In the genomic region with DNA sequence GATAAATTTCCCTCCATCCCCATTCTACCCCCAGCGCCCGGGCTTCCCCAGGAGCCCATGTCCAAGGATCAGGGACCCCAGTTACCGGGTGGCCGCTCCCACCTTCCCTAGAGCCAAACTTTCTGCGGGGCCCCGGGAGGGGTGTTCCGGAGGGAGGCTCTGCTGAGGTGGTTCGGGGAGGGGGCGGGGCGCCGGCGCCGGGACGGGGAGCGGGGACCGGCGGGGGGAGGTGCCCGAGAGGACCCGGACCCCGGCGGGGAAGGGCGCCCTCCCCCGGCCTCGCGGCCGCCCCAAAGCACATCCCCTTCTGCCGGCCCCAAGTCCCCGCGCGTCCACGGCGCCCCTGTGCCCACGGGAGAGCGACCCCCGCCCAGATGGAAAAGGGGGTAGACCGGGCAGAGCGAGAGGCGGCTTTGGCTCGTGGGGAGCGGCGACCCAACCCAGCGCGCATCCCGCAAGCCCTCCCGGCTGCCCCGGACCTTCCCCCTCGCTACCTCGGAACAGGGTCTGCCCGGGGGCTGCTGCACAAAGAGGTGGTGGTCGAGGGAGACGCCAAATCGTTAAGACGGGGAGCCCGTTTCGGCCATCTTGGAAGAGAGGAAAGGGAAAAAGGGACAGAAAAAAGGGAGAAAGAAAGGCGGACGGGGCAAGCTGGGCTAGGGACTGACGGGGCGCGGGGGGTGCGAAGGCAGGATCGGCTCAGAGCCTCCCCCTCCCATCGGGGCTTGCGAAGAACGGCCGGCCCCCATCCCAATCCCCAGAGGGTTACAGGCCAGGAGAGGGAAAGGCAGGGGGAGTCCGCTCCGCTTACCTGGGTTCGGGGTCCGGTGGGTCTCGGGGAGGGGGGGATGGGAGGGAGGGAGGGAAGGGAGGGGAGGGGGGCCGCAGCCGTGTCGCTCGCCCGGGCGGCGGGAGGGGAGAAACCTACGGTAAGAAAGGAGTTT, we compare ENCODE assay signal across 1 cellular context.
TF ChIP-seq lines count a peak whose summit lies in the region.

No MANE protein-coding gene starts in this region.

TF ChIP-seq in HepG2, 621 proteins besides CTCF, POLR2A, EP300 and RAD21 (continued from another document and continues in another):
- TF ChIP-seq FOXC1 (CRISPR knock-in tag; IDR thresholded peaks at IDR 0.05; ENCODE audit: borderline replicate concordance) (peak; percentile 70), NPAS2 (CRISPR knock-in tag; IDR thresholded peaks at IDR 0.05; ENCODE audit: borderline replicate concordance) (no peak), SALL2 (CRISPR knock-in tag; IDR thresholded peaks at IDR 0.05) (peak; percentile 7; the same call in 1 of the 2 replicates), MTF1 (CRISPR knock-in tag; IDR thresholded peaks at IDR 0.05) (no peak), RBFOX2 (IDR thresholded peaks at IDR 0.05; ENCODE audit: low read depth, low read length) (peak; percentile 85), ONECUT2 (CRISPR knock-in tag; IDR thresholded peaks at IDR 0.05) (no peak), KDM2A (CRISPR knock-in tag; IDR thresholded peaks at IDR 0.05; ENCODE audit: borderline replicate concordance, low read depth) (peak; percentile 48; the same call in 1 of the 2 replicates), NAIF1 (CRISPR knock-in tag; IDR thresholded peaks at IDR 0.05; ENCODE audit: borderline replicate concordance) (no peak), NR1H2 (CRISPR knock-in tag; IDR thresholded peaks at IDR 0.05; ENCODE audit: borderline replicate concordance, low read depth) (0 out of 2 replicates have a peak, but pooled peaks have one; percentile 14), DR1 (CRISPR knock-in tag; IDR thresholded peaks at IDR 0.05) (no peak), REXO4 (CRISPR knock-in tag; IDR thresholded peaks at IDR 0.05; ENCODE audit: borderline replicate concordance) (0 out of 2 replicates have a peak, but pooled peaks have one; percentile 39), GLI4 (CRISPR knock-in tag; IDR thresholded peaks at IDR 0.05; ENCODE audit: borderline replicate concordance) (no peak), ZNF891 (CRISPR knock-in tag; IDR thresholded peaks at IDR 0.05) (no peak), MBNL3 (CRISPR knock-in tag; conservative IDR thresholded peaks at IDR 0.05) (no peak), SAP130 (CRISPR knock-in tag; IDR thresholded peaks at IDR 0.05; ENCODE audit: low read depth) (peak; percentile 76), GZF1 (CRISPR knock-in tag; IDR thresholded peaks at IDR 0.05) (0 out of 2 replicates have a peak, but pooled peaks have one; percentile 63), RARA (CRISPR knock-in tag; IDR thresholded peaks at IDR 0.05) (no peak), KLF13 (CRISPR knock-in tag; IDR thresholded peaks at IDR 0.05) (0 out of 2 replicates have a peak, but pooled peaks have one; percentile 29), RFX5 (IDR thresholded peaks at IDR 0.05; ENCODE audit: low read depth, low read length) (no peak), ZNF572 (CRISPR knock-in tag; IDR thresholded peaks at IDR 0.05) (no peak), ZNF205 (CRISPR knock-in tag; IDR thresholded peaks at IDR 0.05) (no peak), ZBTB1 (CRISPR knock-in tag; IDR thresholded peaks at IDR 0.05; ENCODE audit: borderline replicate concordance) (no peak), TEAD3 (CRISPR knock-in tag; optimal IDR thresholded peaks at IDR 0.05; ENCODE audit: borderline replicate concordance) (peak; percentile 26), ZNF331 (CRISPR knock-in tag; IDR thresholded peaks at IDR 0.05) (peak; percentile 34; the same call in 1 of the 2 replicates), ZMYM3 (CRISPR knock-in tag; IDR thresholded peaks at IDR 0.05) (no peak), PRMT3 (CRISPR knock-in tag; IDR thresholded peaks at IDR 0.05; ENCODE audit: borderline replicate concordance, low read depth) (no peak)
- TF ChIP-seq, protein P1, sequence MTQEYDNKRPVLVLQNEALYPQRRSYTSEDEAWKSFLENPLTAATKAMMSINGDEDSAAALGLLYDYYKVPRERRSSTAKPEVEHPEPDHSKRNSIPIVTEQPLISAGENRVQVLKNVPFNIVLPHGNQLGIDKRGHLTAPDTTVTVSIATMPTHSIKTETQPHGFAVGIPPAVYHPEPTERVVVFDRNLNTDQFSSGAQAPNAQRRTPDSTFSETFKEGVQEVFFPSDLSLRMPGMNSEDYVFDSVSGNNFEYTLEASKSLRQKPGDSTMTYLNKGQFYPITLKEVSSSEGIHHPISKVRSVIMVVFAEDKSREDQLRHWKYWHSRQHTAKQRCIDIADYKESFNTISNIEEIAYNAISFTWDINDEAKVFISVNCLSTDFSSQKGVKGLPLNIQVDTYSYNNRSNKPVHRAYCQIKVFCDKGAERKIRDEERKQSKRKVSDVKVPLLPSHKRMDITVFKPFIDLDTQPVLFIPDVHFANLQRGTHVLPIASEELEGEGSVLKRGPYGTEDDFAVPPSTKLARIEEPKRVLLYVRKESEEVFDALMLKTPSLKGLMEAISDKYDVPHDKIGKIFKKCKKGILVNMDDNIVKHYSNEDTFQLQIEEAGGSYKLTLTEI (CRISPR knock-in tag; conservative IDR thresholded peaks at IDR 0.05): no peak
- TF ChIP-seq, protein P2, sequence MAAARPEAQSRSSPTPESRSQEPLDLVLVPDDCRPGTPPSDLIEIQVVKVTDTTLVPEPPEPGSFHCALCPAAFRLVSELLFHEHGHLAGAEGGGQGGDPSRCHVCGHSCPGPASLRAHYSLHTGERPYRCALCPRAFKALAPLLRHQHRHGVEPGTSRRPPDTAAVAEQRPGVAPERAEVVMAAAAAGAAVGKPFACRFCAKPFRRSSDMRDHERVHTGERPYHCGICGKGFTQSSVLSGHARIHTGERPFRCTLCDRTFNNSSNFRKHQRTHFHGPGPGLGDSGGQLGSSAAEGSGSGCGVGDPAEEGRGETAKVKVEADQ (CRISPR knock-in tag; IDR thresholded peaks at IDR 0.05; ENCODE audit: borderline replicate concordance): peak; percentile 74; the same call in 1 of the 2 replicates
- TF ChIP-seq, protein P3, sequence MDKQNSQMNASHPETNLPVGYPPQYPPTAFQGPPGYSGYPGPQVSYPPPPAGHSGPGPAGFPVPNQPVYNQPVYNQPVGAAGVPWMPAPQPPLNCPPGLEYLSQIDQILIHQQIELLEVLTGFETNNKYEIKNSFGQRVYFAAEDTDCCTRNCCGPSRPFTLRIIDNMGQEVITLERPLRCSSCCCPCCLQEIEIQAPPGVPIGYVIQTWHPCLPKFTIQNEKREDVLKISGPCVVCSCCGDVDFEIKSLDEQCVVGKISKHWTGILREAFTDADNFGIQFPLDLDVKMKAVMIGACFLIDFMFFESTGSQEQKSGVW (CRISPR knock-in tag; IDR thresholded peaks at IDR 0.05; ENCODE audit: borderline replicate concordance): no peak
- TF ChIP-seq, protein P4, sequence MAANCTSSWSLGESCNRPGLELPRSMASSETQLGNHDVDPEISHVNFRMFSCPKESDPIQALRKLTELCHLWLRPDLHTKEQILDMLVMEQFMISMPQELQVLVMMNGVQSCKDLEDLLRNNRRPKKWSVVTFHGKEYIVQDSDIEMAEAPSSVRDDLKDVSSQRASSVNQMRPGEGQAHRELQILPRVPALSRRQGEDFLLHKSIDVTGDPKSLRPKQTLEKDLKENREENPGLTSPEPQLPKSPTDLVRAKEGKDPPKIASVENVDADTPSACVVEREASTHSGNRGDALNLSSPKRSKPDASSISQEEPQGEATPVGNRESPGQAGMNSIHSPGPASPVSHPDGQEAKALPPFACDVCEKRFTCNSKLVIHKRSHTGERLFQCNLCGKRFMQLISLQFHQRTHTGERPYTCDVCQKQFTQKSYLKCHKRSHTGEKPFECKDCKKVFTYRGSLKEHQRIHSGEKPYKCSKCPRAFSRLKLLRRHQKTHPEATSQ (CRISPR knock-in tag; IDR thresholded peaks at IDR 0.05; ENCODE audit: borderline replicate concordance): no peak
- TF ChIP-seq, protein P5, sequence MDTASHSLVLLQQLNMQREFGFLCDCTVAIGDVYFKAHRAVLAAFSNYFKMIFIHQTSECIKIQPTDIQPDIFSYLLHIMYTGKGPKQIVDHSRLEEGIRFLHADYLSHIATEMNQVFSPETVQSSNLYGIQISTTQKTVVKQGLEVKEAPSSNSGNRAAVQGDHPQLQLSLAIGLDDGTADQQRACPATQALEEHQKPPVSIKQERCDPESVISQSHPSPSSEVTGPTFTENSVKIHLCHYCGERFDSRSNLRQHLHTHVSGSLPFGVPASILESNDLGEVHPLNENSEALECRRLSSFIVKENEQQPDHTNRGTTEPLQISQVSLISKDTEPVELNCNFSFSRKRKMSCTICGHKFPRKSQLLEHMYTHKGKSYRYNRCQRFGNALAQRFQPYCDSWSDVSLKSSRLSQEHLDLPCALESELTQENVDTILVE (CRISPR knock-in tag; IDR thresholded peaks at IDR 0.05): 0 out of 2 replicates have a peak, but pooled peaks have one; percentile 46
- TF ChIP-seq, protein P6, sequence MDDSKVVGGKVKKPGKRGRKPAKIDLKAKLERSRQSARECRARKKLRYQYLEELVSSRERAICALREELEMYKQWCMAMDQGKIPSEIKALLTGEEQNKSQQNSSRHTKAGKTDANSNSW (CRISPR knock-in tag; IDR thresholded peaks at IDR 0.05; ENCODE audit: borderline replicate concordance): peak; percentile 87; the same call in 1 of the 2 replicates
- TF ChIP-seq, protein P7, sequence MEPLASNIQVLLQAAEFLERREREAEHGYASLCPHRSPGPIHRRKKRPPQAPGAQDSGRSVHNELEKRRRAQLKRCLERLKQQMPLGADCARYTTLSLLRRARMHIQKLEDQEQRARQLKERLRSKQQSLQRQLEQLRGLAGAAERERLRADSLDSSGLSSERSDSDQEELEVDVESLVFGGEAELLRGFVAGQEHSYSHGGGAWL (CRISPR knock-in tag; IDR thresholded peaks at IDR 0.05): peak; percentile 44; the same call in 1 of the 2 replicates
- TF ChIP-seq, protein P8, sequence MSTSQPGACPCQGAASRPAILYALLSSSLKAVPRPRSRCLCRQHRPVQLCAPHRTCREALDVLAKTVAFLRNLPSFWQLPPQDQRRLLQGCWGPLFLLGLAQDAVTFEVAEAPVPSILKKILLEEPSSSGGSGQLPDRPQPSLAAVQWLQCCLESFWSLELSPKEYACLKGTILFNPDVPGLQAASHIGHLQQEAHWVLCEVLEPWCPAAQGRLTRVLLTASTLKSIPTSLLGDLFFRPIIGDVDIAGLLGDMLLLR (CRISPR knock-in tag; IDR thresholded peaks at IDR 0.05): peak; percentile 50; the same call in 1 of the 2 replicates
- TF ChIP-seq, protein P9, sequence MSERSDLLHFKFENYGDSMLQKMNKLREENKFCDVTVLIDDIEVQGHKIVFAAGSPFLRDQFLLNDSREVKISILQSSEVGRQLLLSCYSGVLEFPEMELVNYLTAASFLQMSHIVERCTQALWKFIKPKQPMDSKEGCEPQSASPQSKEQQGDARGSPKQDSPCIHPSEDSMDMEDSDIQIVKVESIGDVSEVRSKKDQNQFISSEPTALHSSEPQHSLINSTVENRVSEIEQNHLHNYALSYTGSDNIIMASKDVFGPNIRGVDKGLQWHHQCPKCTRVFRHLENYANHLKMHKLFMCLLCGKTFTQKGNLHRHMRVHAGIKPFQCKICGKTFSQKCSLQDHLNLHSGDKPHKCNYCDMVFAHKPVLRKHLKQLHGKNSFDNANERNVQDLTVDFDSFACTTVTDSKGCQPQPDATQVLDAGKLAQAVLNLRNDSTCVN (CRISPR knock-in tag; IDR thresholded peaks at IDR 0.05; ENCODE audit: borderline replicate concordance): 0 out of 2 replicates have a peak, but pooled peaks have one; percentile 33
- TF ChIP-seq, protein P10, sequence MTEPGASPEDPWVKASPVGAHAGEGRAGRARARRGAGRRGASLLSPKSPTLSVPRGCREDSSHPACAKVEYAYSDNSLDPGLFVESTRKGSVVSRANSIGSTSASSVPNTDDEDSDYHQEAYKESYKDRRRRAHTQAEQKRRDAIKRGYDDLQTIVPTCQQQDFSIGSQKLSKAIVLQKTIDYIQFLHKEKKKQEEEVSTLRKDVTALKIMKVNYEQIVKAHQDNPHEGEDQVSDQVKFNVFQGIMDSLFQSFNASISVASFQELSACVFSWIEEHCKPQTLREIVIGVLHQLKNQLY (CRISPR knock-in tag; IDR thresholded peaks at IDR 0.05): no peak
- TF ChIP-seq, protein P11, sequence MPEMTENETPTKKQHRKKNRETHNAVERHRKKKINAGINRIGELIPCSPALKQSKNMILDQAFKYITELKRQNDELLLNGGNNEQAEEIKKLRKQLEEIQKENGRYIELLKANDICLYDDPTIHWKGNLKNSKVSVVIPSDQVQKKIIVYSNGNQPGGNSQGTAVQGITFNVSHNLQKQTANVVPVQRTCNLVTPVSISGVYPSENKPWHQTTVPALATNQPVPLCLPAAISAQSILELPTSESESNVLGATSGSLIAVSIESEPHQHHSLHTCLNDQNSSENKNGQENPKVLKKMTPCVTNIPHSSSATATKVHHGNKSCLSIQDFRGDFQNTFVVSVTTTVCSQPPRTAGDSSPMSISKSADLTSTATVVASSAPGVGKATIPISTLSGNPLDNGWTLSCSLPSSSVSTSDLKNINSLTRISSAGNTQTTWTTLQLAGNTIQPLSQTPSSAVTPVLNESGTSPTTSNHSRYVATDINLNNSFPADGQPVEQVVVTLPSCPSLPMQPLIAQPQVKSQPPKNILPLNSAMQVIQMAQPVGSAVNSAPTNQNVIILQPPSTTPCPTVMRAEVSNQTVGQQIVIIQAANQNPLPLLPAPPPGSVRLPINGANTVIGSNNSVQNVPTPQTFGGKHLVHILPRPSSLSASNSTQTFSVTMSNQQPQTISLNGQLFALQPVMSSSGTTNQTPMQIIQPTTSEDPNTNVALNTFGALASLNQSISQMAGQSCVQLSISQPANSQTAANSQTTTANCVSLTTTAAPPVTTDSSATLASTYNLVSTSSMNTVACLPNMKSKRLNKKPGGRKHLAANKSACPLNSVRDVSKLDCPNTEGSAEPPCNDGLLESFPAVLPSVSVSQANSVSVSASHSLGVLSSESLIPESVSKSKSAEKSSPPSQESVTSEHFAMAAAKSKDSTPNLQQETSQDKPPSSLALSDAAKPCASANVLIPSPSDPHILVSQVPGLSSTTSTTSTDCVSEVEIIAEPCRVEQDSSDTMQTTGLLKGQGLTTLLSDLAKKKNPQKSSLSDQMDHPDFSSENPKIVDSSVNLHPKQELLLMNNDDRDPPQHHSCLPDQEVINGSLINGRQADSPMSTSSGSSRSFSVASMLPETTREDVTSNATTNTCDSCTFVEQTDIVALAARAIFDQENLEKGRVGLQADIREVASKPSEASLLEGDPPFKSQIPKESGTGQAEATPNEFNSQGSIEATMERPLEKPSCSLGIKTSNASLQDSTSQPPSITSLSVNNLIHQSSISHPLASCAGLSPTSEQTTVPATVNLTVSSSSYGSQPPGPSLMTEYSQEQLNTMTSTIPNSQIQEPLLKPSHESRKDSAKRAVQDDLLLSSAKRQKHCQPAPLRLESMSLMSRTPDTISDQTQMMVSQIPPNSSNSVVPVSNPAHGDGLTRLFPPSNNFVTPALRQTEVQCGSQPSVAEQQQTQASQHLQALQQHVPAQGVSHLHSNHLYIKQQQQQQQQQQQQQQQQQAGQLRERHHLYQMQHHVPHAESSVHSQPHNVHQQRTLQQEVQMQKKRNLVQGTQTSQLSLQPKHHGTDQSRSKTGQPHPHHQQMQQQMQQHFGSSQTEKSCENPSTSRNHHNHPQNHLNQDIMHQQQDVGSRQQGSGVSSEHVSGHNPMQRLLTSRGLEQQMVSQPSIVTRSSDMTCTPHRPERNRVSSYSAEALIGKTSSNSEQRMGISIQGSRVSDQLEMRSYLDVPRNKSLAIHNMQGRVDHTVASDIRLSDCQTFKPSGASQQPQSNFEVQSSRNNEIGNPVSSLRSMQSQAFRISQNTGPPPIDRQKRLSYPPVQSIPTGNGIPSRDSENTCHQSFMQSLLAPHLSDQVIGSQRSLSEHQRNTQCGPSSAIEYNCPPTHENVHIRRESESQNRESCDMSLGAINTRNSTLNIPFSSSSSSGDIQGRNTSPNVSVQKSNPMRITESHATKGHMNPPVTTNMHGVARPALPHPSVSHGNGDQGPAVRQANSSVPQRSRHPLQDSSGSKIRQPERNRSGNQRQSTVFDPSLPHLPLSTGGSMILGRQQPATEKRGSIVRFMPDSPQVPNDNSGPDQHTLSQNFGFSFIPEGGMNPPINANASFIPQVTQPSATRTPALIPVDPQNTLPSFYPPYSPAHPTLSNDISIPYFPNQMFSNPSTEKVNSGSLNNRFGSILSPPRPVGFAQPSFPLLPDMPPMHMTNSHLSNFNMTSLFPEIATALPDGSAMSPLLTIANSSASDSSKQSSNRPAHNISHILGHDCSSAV (CRISPR knock-in tag; IDR thresholded peaks at IDR 0.05; ENCODE audit: borderline replicate concordance): no peak
